Comparison of ENCODE assay signal across 8 cellular contexts in the genomic region with DNA sequence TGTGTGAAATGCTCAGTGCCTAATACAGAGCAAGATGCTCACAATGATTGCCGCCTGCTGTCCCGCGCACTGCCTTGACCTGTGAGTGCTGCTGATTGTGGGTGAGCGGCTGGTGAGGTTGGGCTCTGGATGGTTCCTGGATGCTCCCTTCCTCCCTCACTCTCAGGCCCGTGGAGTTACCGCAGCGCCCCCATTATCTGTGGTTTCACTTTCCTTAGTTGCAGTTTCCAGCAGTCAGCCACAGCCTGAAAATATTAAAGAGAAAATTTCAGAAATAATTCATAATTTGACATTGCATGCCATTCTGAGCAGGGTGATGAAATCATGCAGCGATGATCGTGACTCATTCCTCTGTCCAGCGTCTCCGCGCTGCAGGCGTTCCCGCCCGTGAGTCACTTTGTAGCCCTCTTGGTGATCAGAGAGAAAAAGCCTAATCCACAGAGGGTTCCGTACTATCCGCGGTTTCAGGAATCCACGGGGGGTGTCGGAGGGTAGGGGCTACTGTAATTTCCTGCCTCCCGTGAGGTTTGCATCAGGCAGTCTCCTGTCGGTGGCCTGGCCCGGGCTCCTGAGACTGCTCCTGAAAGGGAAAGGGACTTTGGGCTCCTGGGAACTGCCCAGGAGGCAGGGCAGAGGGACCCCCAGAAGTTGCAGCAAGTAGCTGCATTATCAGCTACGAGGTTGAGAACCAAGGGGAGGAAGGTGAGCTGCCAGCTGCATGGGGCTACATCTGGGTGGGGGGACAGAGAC. TPM values are rescaled to one million over a fixed set of nuclear protein-coding genes. Genes with fewer than 3 reads are reported as not detected.
DNase-seq lines count a peak whose midpoint lies in the region; ATAC-seq and TF ChIP-seq lines count a peak whose summit lies in the region.

No MANE protein-coding gene starts in this region.

- peak; percentile 20 for TF ChIP-seq CTCF in foreskin keratinocyte (conservative IDR thresholded peaks at IDR 0.05)
- no peak for TF ChIP-seq CTCF in natural killer cell (IDR thresholded peaks at IDR 0.05)

- H3K9me2 ChIP-seq in GM23248 (ENCODE audit: insufficient read depth): no peaks in the 10 kb centered on the region

- 1 to 2% methylated on average over 24 of the region's 24 CpGs for WGBS in GM23248 (ENCODE audit: low coverage in 1 of 2, low lambda C conversion rate in 2 of 2, missing lambda C conversion rate in 2 of 2), 2 experiments

- intact Hi-C loops in natural killer cell (cut with micrococcal nuclease): no loop called here

- no peaks in the 10 kb centered on the region for H3K36me3 Mint-ChIP-seq in natural killer cell

- H3K4me3 Mint-ChIP-seq in natural killer cell: no peak overlapping the region

- DNase-seq in GM23248: peak; percentile 98
- DNase-seq in SK-MEL-5 (ENCODE audit: low read depth, low spot score): peak; percentile 68
- peak; percentile 79 to 89 for DNase-seq in foreskin keratinocyte
- DNase-seq in skeletal muscle cell (ENCODE audit: low read depth): peak; percentile 83
- no peak for DNase-seq in SKM-1 treated with dmso at 0.1 percent for 144 hours (lab: John Stamatoyannopoulos, UW; ENCODE audit: unreplicated experiment)
- DNase-seq in natural killer cell: no peak
- no peak for DNase-seq in T-helper 9 cell

- H3K79me2 ChIP-seq in GM23248 (ENCODE audit: insufficient read depth): peaks cover 7% of the 10 kb centered on the region; the same call in 1 of the 2 replicates

- H2AFZ ChIP-seq in GM23248: peak overlapping the region; percentile 37

- peaks cover 53% of the 10 kb centered on the region for H3F3A ChIP-seq in GM23248 (ENCODE audit: insufficient read depth)

- peak overlapping the region; percentile 71 for H3K9ac ChIP-seq in GM23248

- peaks cover 24% of the 10 kb centered on the region for H3K36me3 ChIP-seq in GM23248 (ENCODE audit: low read depth)

- no peaks in the 10 kb centered on the region for H3K9me3 Mint-ChIP-seq in natural killer cell

- H3K27ac Mint-ChIP-seq in natural killer cell: no peak overlapping the region

- H3K27me3 ChIP-seq in GM23248 (replicated peaks; ENCODE audit: insufficient read depth): no peaks in the 10 kb centered on the region
- H3K27me3 ChIP-seq in foreskin keratinocyte: no peaks in the 10 kb centered on the region

- 0 out of 2 replicates have a peak, but pooled peaks cover 3% of the 10 kb centered on the region for H4K20me1 ChIP-seq in GM23248 (ENCODE audit: insufficient read depth)

- H3K4me2 ChIP-seq in GM23248 (ENCODE audit: unreplicated experiment): peak overlapping the region; percentile 64

- H3K4me1 ChIP-seq in GM23248 (ENCODE audit: insufficient read depth) (peaks cover 17% of the 10 kb centered on the region), foreskin keratinocyte (peaks cover 5% of the 10 kb centered on the region)

- no peaks in the 10 kb centered on the region for H3K9me3 ChIP-seq in GM23248 (ENCODE audit: low read depth)

- no peaks in the 10 kb centered on the region for H3K27me3 Mint-ChIP-seq in natural killer cell (ENCODE audit: low read depth in 2 of 2)

- H3K4me3 ChIP-seq in GM23248 (peak overlapping the region; percentile 57), skeletal muscle cell (ENCODE audit: low read depth, low read length) (peak overlapping the region; percentile 28)

- H3K4me1 Mint-ChIP-seq in natural killer cell: peaks cover 5 to 21% of the 10 kb centered on the region in 2 donors

- in situ Hi-C loops in GM23248 (cut with MboI) (loop anchor here (5.0 to 25.0 kb wide), 2 partner anchors 131 to 296 kb away; a partner anchor contains a TSS), SK-MEL-5 (cut with HindIII; ENCODE audit: low pct_unique_long_range_greater_than_20kb, low sequenced_read_pairs) (no loop called here)

- H3K27ac ChIP-seq in GM23248 (peak overlapping the region; percentile 89), foreskin keratinocyte (peak overlapping the region; percentile 35)

- ATAC-seq in foreskin keratinocyte (peak; percentile 58), natural killer cell (no peak), GM18498 (IDR thresholded peaks at IDR 0.05; ENCODE audit: unreplicated experiment) (no peak)

RNA-seq across cellular contexts. Expression of a gene that starts 10.6 kb away (rescaled TPM):
- total RNA-seq in GM23248 (2014; rRNA removed; shearing (Covaris generic)): 1,555 and 2,353 TPM in 2 replicates
- polyA plus RNA-seq in GM23248 (2016; fragmentation: Nextera tagmentation; extraction: Ambion mirVana) (920 and 929 TPM in 2 replicates), foreskin keratinocyte (2,461 and 2,465 TPM in 2 replicates)
- 3,161 and 3,465 TPM in 2 replicates for total RNA-seq in SK-MEL-5 (2014; rRNA removed; shearing (Covaris generic))
- polyA plus RNA-seq in SK-MEL-5 (2015; cell fraction: cytosol; rRNA removed): 2,524 and 2,775 TPM in 2 replicates
- polyA plus RNA-seq in SK-MEL-5 (2015; cell fraction: nucleus; rRNA removed): 2,385 and 2,432 TPM in 2 replicates
- total RNA-seq in foreskin keratinocyte (1,748 and 1,956 TPM in 2 replicates), natural killer cell (1,000 to 10,000 TPM; 1,534 to 1,757 (median 1,614) TPM)

RNA-seq across cellular contexts. Expression of a gene that starts 41.0 kb away (rescaled TPM):
- total RNA-seq in GM23248 (2014; rRNA removed; shearing (Covaris generic)): 5.2 and 6.1 TPM in 2 replicates
- 20.3 and 23.2 TPM in 2 replicates for polyA plus RNA-seq in GM23248 (2016; fragmentation: Nextera tagmentation; extraction: Ambion mirVana)
- total RNA-seq in SK-MEL-5 (2014; rRNA removed; shearing (Covaris generic)): 29.6 and 30.1 TPM in 2 replicates
- polyA plus RNA-seq in SK-MEL-5 (2015; cell fraction: cytosol; rRNA removed): 102 and 143 TPM in 2 replicates
- 104 and 139 TPM in 2 replicates for polyA plus RNA-seq in SK-MEL-5 (2015; cell fraction: nucleus; rRNA removed)
- 1.1 and 2.1 TPM in 2 replicates for total RNA-seq in foreskin keratinocyte
- 3.6 and 5.4 TPM in 2 replicates for polyA plus RNA-seq in foreskin keratinocyte
- 10 to 100 TPM; 30.3 to 35.7 (median 31.3) TPM for total RNA-seq in natural killer cell

Comparison
In these comparisons a context has a peak if more than half of its experiments do, and no peak if none do; other contexts are left out.
1. DNase-seq: peak in GM23248 (single experiment), SK-MEL-5 (single experiment), foreskin keratinocyte (2 of 2) and skeletal muscle cell (single experiment); none in SKM-1 treated with dmso at 0.1 percent for 144 hours (single experiment), natural killer cell (single experiment) and T-helper 9 cell (single experiment).